ENCODE assay signal across 14 cellular contexts in the genomic region with DNA sequence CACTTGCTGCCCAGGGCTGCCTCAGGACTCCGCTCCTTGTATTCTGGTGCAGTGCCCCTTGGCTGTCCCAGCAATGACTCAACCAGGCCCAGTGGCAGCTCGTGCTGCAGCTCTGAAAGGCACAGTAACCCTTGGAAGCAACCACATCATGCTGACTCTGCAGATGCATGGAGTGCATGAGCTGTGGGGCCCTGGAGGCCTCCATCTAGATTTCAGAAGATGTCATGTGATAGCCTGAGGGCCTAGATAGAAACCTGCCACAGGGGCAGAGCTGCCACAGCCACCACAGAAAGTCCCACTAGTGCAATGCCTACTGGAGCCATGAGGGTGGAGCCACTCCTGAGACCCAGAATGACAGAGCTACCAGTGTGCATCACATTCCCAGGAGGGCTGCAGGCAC.
DNase-seq lines count a peak whose midpoint lies in the region; ATAC-seq and TF ChIP-seq lines count a peak whose summit lies in the region.
"Had no signal": no experiment of that assay in that cellular context is flagged by ENCODE, and none has a peak within 500 bp of the region (broad histone marks: within the 10 kb centered on the region; RNA-seq: fewer than 3 reads in every experiment).

No MANE protein-coding gene starts in this region.

- H3K4me1 Mint-ChIP-seq in activated CD8-positive, alpha-beta memory T cell treated with anti-CD3 and anti-CD28 coated beads, Interleukin-2, amount 10 ng/mL, durations not matched to agents 7 days and 5 days: peaks cover 12% of the 10 kb centered on the region
- H3K4me1 Mint-ChIP-seq in stimulated activated effector memory CD8-positive, alpha-beta T cell treated with anti-CD3 and anti-CD28 coated beads, Interleukin-12 subunit alpha, Interleukin-12 subunit beta, amount 100 ng/mL, for 72 hours: peaks cover 11% of the 10 kb centered on the region
- H3K4me1 Mint-ChIP-seq: central memory CD8-positive, alpha-beta T cell had no signal

- H3K4me3 ChIP-seq in PC-3 (ENCODE audit: low read length): no peak overlapping the region
- H3K4me3 ChIP-seq in fibroblast of lung (replicated peaks in 1 of 4; ENCODE audit: control extremely low read depth in 1 of 4, insufficient read depth in 1 of 4, low read depth in 3 of 4, low read length in 4 of 4): no peak overlapping the region

- no peaks in the 10 kb centered on the region for H3K27me3 ChIP-seq in PC-3 (ENCODE audit: low read length)
- H3K27me3 ChIP-seq in fibroblast of lung (ENCODE audit: control insufficient read depth, insufficient read depth, low read length): no peaks in the 10 kb centered on the region

- no peaks in the 10 kb centered on the region for H3K36me3 Mint-ChIP-seq in activated CD8-positive, alpha-beta memory T cell treated with anti-CD3 and anti-CD28 coated beads, Interleukin-2, amount 10 ng/mL, durations not matched to agents 7 days and 5 days
- H3K36me3 Mint-ChIP-seq in stimulated activated effector memory CD8-positive, alpha-beta T cell treated with anti-CD3 and anti-CD28 coated beads, Interleukin-12 subunit alpha, Interleukin-12 subunit beta, amount 100 ng/mL, for 72 hours: no peaks in the 10 kb centered on the region

- no peak overlapping the region for H3K9ac ChIP-seq in PC-3 (ENCODE audit: low read length)
- no peak overlapping the region for H3K9ac ChIP-seq in fibroblast of lung (ENCODE audit: insufficient read depth, low read length)

- CTCF ChIA-PET in activated CD8-positive, alpha-beta memory T cell treated with anti-CD3 and anti-CD28 coated beads, Interleukin-2, amount 10 ng/mL, durations not matched to agents 7 days and 5 days (lab: Charles Lee): interaction anchor here (1.0 to 4.9 kb wide), 4 partner anchors 15 to 354 kb away, joined by 4 to 87 read pairs (median 4); no protein-coding TSS in a partner anchor
- CTCF ChIA-PET in PC-3 (lab: Charles Lee): interaction anchor here (0.5 kb wide), 1 partner anchor 78 kb away, joined by 3 read pairs; no protein-coding TSS in a partner anchor

- no peak overlapping the region for H3K4me2 ChIP-seq in PC-3 (ENCODE audit: low read length)
- no peak overlapping the region for H3K4me2 ChIP-seq in fibroblast of lung (ENCODE audit: extremely low read depth, insufficient read depth, low read length)

- no peak for ATAC-seq in activated CD8-positive, alpha-beta memory T cell treated with anti-CD3 and anti-CD28 coated beads, Interleukin-2, amount 10 ng/mL, durations not matched to agents 7 days and 5 days
- peak; percentile 41 for ATAC-seq in PC-3
- ATAC-seq in stimulated activated effector memory CD8-positive, alpha-beta T cell treated with anti-CD3 and anti-CD28 coated beads, Interleukin-12 subunit alpha, Interleukin-12 subunit beta, amount 100 ng/mL, for 72 hours: peak; percentile 78
- ATAC-seq: esophagus mucosa had no signal

- H3K27me3 Mint-ChIP-seq in activated CD8-positive, alpha-beta memory T cell treated with anti-CD3 and anti-CD28 coated beads, Interleukin-2, amount 10 ng/mL, durations not matched to agents 7 days and 5 days: peaks cover 25% of the 10 kb centered on the region
- H3K27me3 Mint-ChIP-seq: central memory CD8-positive, alpha-beta T cell had no signal

- POLR2A ChIA-PET in PC-3 (lab: Charles Lee; ENCODE audit: unreplicated experiment): no interaction called here

- DNase-seq in activated CD8-positive, alpha-beta memory T cell treated with anti-CD3 and anti-CD28 coated beads, Interleukin-2, amount 10 ng/mL, durations not matched to agents 7 days and 5 days: peak; percentile 48
- no peak for DNase-seq in activated CD8-positive, alpha-beta memory T cell treated with anti-CD3 and anti-CD28 coated beads, Interleukin-2, amount 50 U/mL, for 4 hours
- peak; percentile 43 for DNase-seq in PC-3
- DNase-seq in fibroblast of lung (ENCODE audit: low read depth in 2 of 2): peak; percentile 63 to 70
- no peak for DNase-seq in stimulated activated effector memory CD8-positive, alpha-beta T cell treated with anti-CD3 and anti-CD28 coated beads, Interleukin-12 subunit alpha, Interleukin-12 subunit beta, amount 100 ng/mL, for 72 hours (ENCODE audit: low spot score in 2 of 2)
- no peak for DNase-seq in HuH-7 (ENCODE audit: low spot score)
- DNase-seq in iPS-NIHi11 (ENCODE audit: low spot score): no peak
- DNase-seq in NCI-H748 treated with DMSO at 0.1 percent for 48 hours (lab: John Stamatoyannopoulos, UW): no peak
- DNase-seq: activated gamma-delta T cell treated with Interleukin-2 at 50 U/mL for 16 hours, DMS79 had no signal

- H2AFZ ChIP-seq in PC-3 (ENCODE audit: low read length): no peak overlapping the region
- H2AFZ ChIP-seq in fibroblast of lung (ENCODE audit: low read length): no peak overlapping the region

- no peaks in the 10 kb centered on the region for H3K36me3 ChIP-seq in PC-3 (ENCODE audit: low read depth, low read length)
- H3K36me3 ChIP-seq in fibroblast of lung (ENCODE audit: control insufficient read depth, insufficient read depth, low read length): no peaks in the 10 kb centered on the region

- H3K9me2 ChIP-seq in PC-3 (replicated peaks; ENCODE audit: low read length): no peaks in the 10 kb centered on the region

- H3K27ac Mint-ChIP-seq in activated CD8-positive, alpha-beta memory T cell treated with anti-CD3 and anti-CD28 coated beads, Interleukin-2, amount 10 ng/mL, durations not matched to agents 7 days and 5 days: no peak overlapping the region
- peak overlapping the region; percentile 50 for H3K27ac Mint-ChIP-seq in stimulated activated effector memory CD8-positive, alpha-beta T cell treated with anti-CD3 and anti-CD28 coated beads, Interleukin-12 subunit alpha, Interleukin-12 subunit beta, amount 100 ng/mL, for 72 hours
- H3K27ac Mint-ChIP-seq: nephron had no signal

- no peak overlapping the region for H3K4me3 Mint-ChIP-seq in activated CD8-positive, alpha-beta memory T cell treated with anti-CD3 and anti-CD28 coated beads, Interleukin-2, amount 10 ng/mL, durations not matched to agents 7 days and 5 days
- H3K4me3 Mint-ChIP-seq in stimulated activated effector memory CD8-positive, alpha-beta T cell treated with anti-CD3 and anti-CD28 coated beads, Interleukin-12 subunit alpha, Interleukin-12 subunit beta, amount 100 ng/mL, for 72 hours: no peak overlapping the region
- H3K4me3 Mint-ChIP-seq: central memory CD8-positive, alpha-beta T cell; nephron had no signal

- no peaks in the 10 kb centered on the region for H3K9me3 ChIP-seq in PC-3 (ENCODE audit: low read length)
- no peaks in the 10 kb centered on the region for H3K9me3 ChIP-seq in fibroblast of lung (ENCODE audit: control insufficient read depth, insufficient read depth, low read depth, low read length)

- intact Hi-C loops in PC-3 (cut with micrococcal nuclease): loop anchor here (5.0 kb wide), 1 partner anchor 294 kb away; no protein-coding TSS in a partner anchor

- H4K20me1 ChIP-seq in PC-3 (ENCODE audit: low read length): no peaks in the 10 kb centered on the region
- no peaks in the 10 kb centered on the region for H4K20me1 ChIP-seq in fibroblast of lung (ENCODE audit: control insufficient read depth, extremely low read depth, insufficient read depth, low read length)

- no peaks in the 10 kb centered on the region for H3F3A ChIP-seq in PC-3 (ENCODE audit: low read length, unreplicated experiment)

- H3K79me2 ChIP-seq in PC-3 (ENCODE audit: low read length) (no peaks in the 10 kb centered on the region), fibroblast of lung (ENCODE audit: control insufficient read depth, insufficient read depth, low read length) (no peaks in the 10 kb centered on the region)

- BruUV-seq in PC-3 (replicated peaks; lab: Mats Ljungman, UMichigan): no TSS peak

- TF ChIP-seq CTCF in PC-3 (conservative IDR thresholded peaks at IDR 0.05; ENCODE audit: low read depth, low read length) (no peak), fibroblast of lung (conservative IDR thresholded peaks at IDR 0.05 in 1 of 2, IDR thresholded peaks at IDR 0.05 in 1 of 2; ENCODE audit: low read depth in 1 of 2, low read length in 2 of 2) (no peak)

- no peaks in the 10 kb centered on the region for H3K9me3 Mint-ChIP-seq in activated CD8-positive, alpha-beta memory T cell treated with anti-CD3 and anti-CD28 coated beads, Interleukin-2, amount 10 ng/mL, durations not matched to agents 7 days and 5 days (ENCODE audit: low read depth)
- H3K9me3 Mint-ChIP-seq in stimulated activated effector memory CD8-positive, alpha-beta T cell treated with anti-CD3 and anti-CD28 coated beads, Interleukin-12 subunit alpha, Interleukin-12 subunit beta, amount 100 ng/mL, for 72 hours: no peaks in the 10 kb centered on the region
- H3K9me3 Mint-ChIP-seq: central memory CD8-positive, alpha-beta T cell; nephron had no signal

- H3K4me1 ChIP-seq in PC-3 (ENCODE audit: insufficient read depth, low read length) (peaks cover 30% of the 10 kb centered on the region), fibroblast of lung (ENCODE audit: control insufficient read depth, extremely low read depth, insufficient read depth, low read length) (peaks cover 4% of the 10 kb centered on the region)

- H3K27ac ChIP-seq in PC-3 (ENCODE audit: low read length): no peak overlapping the region
- no peak overlapping the region for H3K27ac ChIP-seq in fibroblast of lung (ENCODE audit: insufficient read depth, low read length)
- H3K27ac ChIP-seq: VCaP had no signal

Comparison
In these comparisons a context has a peak if more than half of its experiments do, and no peak if none do; other contexts are left out.
1. DNase-seq: peak in activated CD8-positive, alpha-beta memory T cell treated with anti-CD3 and anti-CD28 coated beads, Interleukin-2, amount 10 ng/mL, durations not matched to agents 7 days and 5 days (single experiment), PC-3 (single experiment) and fibroblast of lung (2 of 2); none in activated CD8-positive, alpha-beta memory T cell treated with anti-CD3 and anti-CD28 coated beads, Interleukin-2, amount 50 U/mL, for 4 hours (single experiment), stimulated activated effector memory CD8-positive, alpha-beta T cell treated with anti-CD3 and anti-CD28 coated beads, Interleukin-12 subunit alpha, Interleukin-12 subunit beta, amount 100 ng/mL, for 72 hours (0 of 2), HuH-7 (single experiment), iPS-NIHi11 (single experiment) and NCI-H748 treated with DMSO at 0.1 percent for 48 hours (single experiment).